Comparison of ENCODE assay signal across 9 cellular contexts in genomic region chr1:30801826-30802198, GRCh38. TPM values are rescaled to one million over a fixed set of nuclear protein-coding genes. Genes with fewer than 3 reads are reported as not detected.
A peak's percentile ranks its signal among the peaks of the same experiment; 100 is the strongest.
DNase-seq lines count a peak whose midpoint lies in the region; ATAC-seq, FAIRE-seq and TF ChIP-seq lines count a peak whose summit lies in the region.
"Had no signal": no experiment of that assay in that cellular context is flagged by ENCODE, and none has a peak within 500 bp of the region (broad histone marks: within the 10 kb centered on the region; RNA-seq: fewer than 3 reads in every experiment).

No MANE protein-coding gene starts in this region.

- peaks cover 19% of the 10 kb centered on the region for H3K4me1 Mint-ChIP-seq in activated B cell treated with CpG ODN at 0.5 μM for 24 hours

- H3K9me3 Mint-ChIP-seq in activated B cell treated with CpG ODN at 0.5 μM for 24 hours: no peaks in the 10 kb centered on the region

- peak; percentile 88 for DNase-seq in DMS 273 (lab: John Stamatoyannopoulos, UW; ENCODE audit: unreplicated experiment)
- DNase-seq in DMS 273 treated with DMSO at 0.1 percent for 48 hours (lab: John Stamatoyannopoulos, UW): no peak
- peak; percentile 67 for DNase-seq in NCI-H2107 (lab: John Stamatoyannopoulos, UW)
- peak; percentile 83 for DNase-seq in activated B cell treated with CpG ODN at 0.5 μM for 24 hours
- DNase-seq in bronchial epithelial cell (ENCODE audit: low read depth): peak; percentile 36
- no peak for DNase-seq in keratinocyte (ENCODE audit: low read depth, low spot score)
- DNase-seq in stimulated activated CD4-positive, alpha-beta T cell treated with anti-CD3 and anti-CD28 coated beads, Interleukin-15, amount 100 ng/mL, for 48 hours (ENCODE audit: low read depth in 2 of 2): peak; percentile 66 to 78

- H3K27ac Mint-ChIP-seq in activated B cell treated with CpG ODN at 0.5 μM for 24 hours: no peak overlapping the region

- intact Hi-C loops in activated B cell treated with CpG ODN at 0.5 μM for 24 hours (cut with micrococcal nuclease): loop anchor here (1.0 to 10.0 kb wide), 6 partner anchors 11 to 1567 kb away; partner anchors contain the start of genes MECR and PTPRU

- H3K4me3 ChIP-seq in bronchial epithelial cell (ENCODE audit: low read depth, low read length) (no peak overlapping the region), keratinocyte (ENCODE audit: control insufficient read depth in 2 of 3, extremely low read depth in 1 of 3, insufficient read depth in 2 of 3, low read depth in 1 of 3, low read length in 3 of 3) (no peak overlapping the region)

- H3K36me3 ChIP-seq in bronchial epithelial cell (ENCODE audit: control insufficient read depth, insufficient read depth, low read length) (no peaks in the 10 kb centered on the region), keratinocyte (ENCODE audit: control insufficient read depth in 2 of 2, extremely low read depth in 1 of 2, insufficient read depth in 2 of 2, low read length in 2 of 2) (no peaks in the 10 kb centered on the region)

- peaks cover 22% of the 10 kb centered on the region for H3K4me1 ChIP-seq in keratinocyte (ENCODE audit: control insufficient read depth, extremely low read depth, insufficient read depth, low read length)

- no peaks in the 10 kb centered on the region for H3K79me2 ChIP-seq in keratinocyte (ENCODE audit: control insufficient read depth, insufficient read depth, low read length)

- CTCF ChIA-PET in activated B cell treated with CpG ODN at 0.5 μM for 24 hours (lab: Charles Lee): interaction anchor here (0.6 to 7.5 kb wide), 29 partner anchors 8 to 620 kb away, joined by 3 to 158 read pairs (median 4); partner anchors contain the start of gene SDC3

- H3K27ac ChIP-seq in keratinocyte (ENCODE audit: control insufficient read depth, insufficient read depth, low read length): no peak overlapping the region

- H3K27me3 Mint-ChIP-seq in activated B cell treated with CpG ODN at 0.5 μM for 24 hours: peaks cover 14% of the 10 kb centered on the region

- H2AFZ ChIP-seq in keratinocyte (ENCODE audit: control insufficient read depth, low read length): no peak overlapping the region

- peaks cover 9% of the 10 kb centered on the region for H3K27me3 ChIP-seq in bronchial epithelial cell (ENCODE audit: control insufficient read depth, insufficient read depth, low read length)
- H3K27me3 ChIP-seq in keratinocyte (ENCODE audit: control insufficient read depth, extremely low read depth, insufficient read depth, low read length): peaks cover 19% of the 10 kb centered on the region

- dilution Hi-C loops in keratinocyte (cut with MboI; ENCODE audit: extremely low pct_ligation_motif_present, low sequenced_read_pairs): loop anchor here (25.0 kb wide), 1 partner anchor 110 kb away; the partner anchor contains the start of gene SDC3

- no peak overlapping the region for H3K4me3 Mint-ChIP-seq in activated B cell treated with CpG ODN at 0.5 μM for 24 hours

- H3K9me1 ChIP-seq in keratinocyte (ENCODE audit: control insufficient read depth, extremely low read depth, insufficient read depth, low read length): peaks cover 4% of the 10 kb centered on the region

- H3K4me2 ChIP-seq in keratinocyte (ENCODE audit: control insufficient read depth, extremely low read depth, insufficient read depth, low read depth, low read length): no peak overlapping the region

- H3K9me3 ChIP-seq in keratinocyte (ENCODE audit: control insufficient read depth, low read depth, low read length): no peaks in the 10 kb centered on the region

- no peak overlapping the region for H3K9ac ChIP-seq in keratinocyte (ENCODE audit: control insufficient read depth, extremely low read depth, insufficient read depth, low read length)

- H3K36me3 Mint-ChIP-seq in activated B cell treated with CpG ODN at 0.5 μM for 24 hours (ENCODE audit: low read depth): no peaks in the 10 kb centered on the region

- FAIRE-seq in bronchial epithelial cell (lab: Jason Lieb, UNC) (no peak), keratinocyte (lab: Jason Lieb, UNC) (peak; percentile 43)
- FAIRE-seq: A204.1 had no signal

- POLR2A ChIA-PET in activated B cell treated with CpG ODN at 0.5 μM for 24 hours (lab: Charles Lee): interaction anchor here (0.6 to 1.6 kb wide), 3 partner anchors 15 to 311 kb away, joined by 3 to 6 read pairs (median 4); no protein-coding TSS in a partner anchor

- peak; percentile 74 for ATAC-seq in activated B cell treated with CpG ODN at 0.5 μM for 24 hours (ENCODE audit: low read depth)
- no peak for ATAC-seq in HG03135 (IDR thresholded peaks at IDR 0.05; ENCODE audit: unreplicated experiment)

- peak; percentile 64 for TF ChIP-seq CTCF in activated B cell treated with CpG ODN at 0.5 μM for 24 hours (IDR thresholded peaks at IDR 0.05)
- TF ChIP-seq CTCF in bronchial epithelial cell (IDR thresholded peaks at IDR 0.05; ENCODE audit: insufficient read depth, low read length, severe bottlenecking): peak; percentile 96
- TF ChIP-seq CTCF in keratinocyte (optimal IDR thresholded peaks at IDR 0.05 in 1 of 3, IDR thresholded peaks at IDR 0.05 in 1 of 3, conservative IDR thresholded peaks at IDR 0.05 in 1 of 3; ENCODE audit: extremely low read depth in 1 of 3, insufficient read depth in 2 of 3, low read length in 3 of 3): peak; percentile 86 to 97 (median 93)

- no peaks in the 10 kb centered on the region for H4K20me1 ChIP-seq in keratinocyte (ENCODE audit: control insufficient read depth, extremely low read depth, insufficient read depth, low read length)

RNA-seq across cellular contexts. Expression of gene LAPTM5, which starts 44.2 kb away (rescaled TPM):
- total RNA-seq in activated B cell treated with CpG ODN at 0.5 μM for 24 hours (726 and 766 TPM in 2 replicates), bronchial epithelial cell (under 0.01 TPM in 2 replicates)
- 0.18 to 0.40 TPM (median 0.25 TPM) in 3 replicates for polyA plus RNA-seq in keratinocyte
- polyA plus RNA-seq in keratinocyte (2011; ENCODE audit: low read depth): 0.37 TPM
- 0.13 and 0.16 TPM in 2 replicates for polyA plus RNA-seq in keratinocyte (2011; cell fraction: cytosol; rRNA removed)
- polyA plus RNA-seq in keratinocyte (2011; cell fraction: nucleus; rRNA removed): 0.15 TPM in 1 of 2 replicates, not detected in the other
- 0.15 and 0.68 TPM in 2 replicates for polyA plus RNA-seq in keratinocyte (2012; ENCODE audit: low replicate concordance)
- 0.76 to 2.1 TPM in 2 of 3 replicates, not detected in the other for polyA minus RNA-seq in keratinocyte
- polyA minus RNA-seq in keratinocyte (2011; cell fraction: cytosol; rRNA and poly(A)+ RNA removed): not detected
- not detected in 2 replicates for polyA minus RNA-seq in keratinocyte (2011; cell fraction: nucleus; rRNA and poly(A)+ RNA removed)

Comparison
In these comparisons a context has a peak if more than half of its experiments do, and no peak if none do; other contexts are left out.
1. DNase-seq: peak in DMS 273 (single experiment), NCI-H2107 (single experiment), activated B cell treated with CpG ODN at 0.5 μM for 24 hours (single experiment), bronchial epithelial cell (single experiment) and stimulated activated CD4-positive, alpha-beta T cell treated with anti-CD3 and anti-CD28 coated beads, Interleukin-15, amount 100 ng/mL, for 48 hours (2 of 2); none in DMS 273 treated with DMSO at 0.1 percent for 48 hours (single experiment) and keratinocyte (single experiment).
2. RNA of gene LAPTM5, which starts 44.2 kb away (total RNA-seq): 726 to 766 TPM in activated B cell treated with CpG ODN at 0.5 μM for 24 hours; under 0.01 TPM in bronchial epithelial cell; every median in the first group is over 100 times any median in the second.
3. Peak in every context shown above with its lines, with median percentiles within 50 percentile points of each other: CTCF ChIP-seq.